12 cellular contexts compared by ENCODE assay signal in genomic region chr6:136594671-136595070, GRCh38. TPM values are rescaled to one million over a fixed set of nuclear protein-coding genes. Genes with fewer than 3 reads are reported as not detected.
DNase-seq lines count a peak whose midpoint lies in the region; ATAC-seq and TF ChIP-seq lines count a peak whose summit lies in the region.
"Had no signal": no experiment of that assay in that cellular context is flagged by ENCODE, and none has a peak within 500 bp of the region (broad histone marks: within the 10 kb centered on the region; RNA-seq: fewer than 3 reads in every experiment).

No MANE protein-coding gene starts in this region.

- no peaks in the 10 kb centered on the region for H3K9me2 ChIP-seq in hepatocyte (replicated peaks; ENCODE audit: insufficient read depth)

- H3K79me2 ChIP-seq in hepatocyte, result no peaks in the 10 kb centered on the region

- TF ChIP-seq CTCF in AG04450 (IDR thresholded peaks at IDR 0.05; ENCODE audit: low read depth, low read length) (no peak), hepatocyte (IDR thresholded peaks at IDR 0.05; ENCODE audit: poor library complexity) (no peak)

- no peaks in the 10 kb centered on the region for H3K36me3 ChIP-seq in hepatocyte (replicated peaks; ENCODE audit: insufficient read depth, low read depth)

- H3K27me3 Mint-ChIP-seq in activated CD4-positive, alpha-beta memory T cell treated with anti-CD3 and anti-CD28 coated beads, Interleukin-2, amount 10 ng/mL, durations not matched to agents 7 days and 5 days, result no peaks in the 10 kb centered on the region

- H4K20me1 ChIP-seq in hepatocyte (ENCODE audit: insufficient read depth, poor library complexity, severe bottlenecking), result no peaks in the 10 kb centered on the region

- peaks cover 30% of the 10 kb centered on the region for H3K4me1 Mint-ChIP-seq in activated CD4-positive, alpha-beta memory T cell treated with anti-CD3 and anti-CD28 coated beads, Interleukin-2, amount 10 ng/mL, durations not matched to agents 7 days and 5 days

- H3K4me1 ChIP-seq in hepatocyte (ENCODE audit: insufficient read depth), result no peaks in the 10 kb centered on the region

- H3K27me3 ChIP-seq in AG04450 (ENCODE audit: control insufficient read depth, insufficient read depth, low read length) (no peaks in the 10 kb centered on the region), hepatocyte (no peaks in the 10 kb centered on the region)

- H3K9me3 Mint-ChIP-seq in activated CD4-positive, alpha-beta memory T cell treated with anti-CD3 and anti-CD28 coated beads, Interleukin-2, amount 10 ng/mL, durations not matched to agents 7 days and 5 days, result peaks cover 3% of the 10 kb centered on the region

- no peak for ATAC-seq in GM19463 (IDR thresholded peaks at IDR 0.05; ENCODE audit: unreplicated experiment)

- no peak overlapping the region for H3K4me2 ChIP-seq in hepatocyte

- H3K4me3 Mint-ChIP-seq in activated CD4-positive, alpha-beta memory T cell treated with anti-CD3 and anti-CD28 coated beads, Interleukin-2, amount 10 ng/mL, durations not matched to agents 7 days and 5 days, result peak overlapping the region; percentile 63

- H3K27ac ChIP-seq in AG04450 (ENCODE audit: low read depth, low read length) (peak overlapping the region; percentile 95), hepatocyte (peak overlapping the region; percentile 24)

- DNase-seq in AG04450 (ENCODE audit: low read depth, low spot score), result no peak
- no peak for DNase-seq in activated CD4-positive, alpha-beta memory T cell treated with anti-CD3 and anti-CD28 coated beads, Interleukin-2, amount 10 ng/mL, durations not matched to agents 7 days and 5 days
- no peak for DNase-seq in hepatocyte (ENCODE audit: low spot score)
- DNase-seq in stimulated activated CD4-positive, alpha-beta T cell treated with anti-CD3 and anti-CD28 coated beads, Interleukin-2, amount 100 ng/mL, for 48 hours, result no peak
- no peak for DNase-seq in ecto neural progenitor cell (ENCODE audit: low spot score)
- no peak for DNase-seq in NCI-H1092 (lab: John Stamatoyannopoulos, UW)
- DNase-seq: activated CD4-positive, alpha-beta T cell treated with anti-CD3 and anti-CD28 coated beads, Interleukin-2, amount 50 U/mL, for 4 hours; C1 segment of cervical spinal cord; NCI-H2081 treated with DMSO at 0.1 percent for 48 hours; stimulated activated CD4-positive, alpha-beta T cell treated with anti-CD3 and anti-CD28 coated beads, Interleukin-4, amount 100 ng/mL, for 1 hour had no signal

- POLR2A ChIA-PET in AG04450 (lab: Yijun Ruan, JAX), result interaction anchor here (1.1 to 2.2 kb wide), 3 partner anchors 16 to 305 kb away, joined by 4 to 14 read pairs (median 7); partner anchors contain the start of genes BCLAF1 and MAP3K5
- POLR2A ChIA-PET in activated CD4-positive, alpha-beta memory T cell treated with anti-CD3 and anti-CD28 coated beads, Interleukin-2, amount 10 ng/mL, durations not matched to agents 7 days and 5 days (lab: Charles Lee), result interaction anchor here (1.1 to 2.2 kb wide), 3 partner anchors 197 to 305 kb away, joined by 5 to 28 read pairs (median 10); partner anchors contain the start of genes BCLAF1 and MAP3K5

- 92% methylated on average over 8 of the region's 8 CpGs for WGBS in hepatocyte (ENCODE audit: low lambda C conversion rate, missing lambda C conversion rate)

- no peak overlapping the region for H2AFZ ChIP-seq in hepatocyte

- peaks cover 70% of the 10 kb centered on the region for H3K36me3 Mint-ChIP-seq in activated CD4-positive, alpha-beta memory T cell treated with anti-CD3 and anti-CD28 coated beads, Interleukin-2, amount 10 ng/mL, durations not matched to agents 7 days and 5 days (ENCODE audit: low read depth)

- H3K27ac Mint-ChIP-seq in activated CD4-positive, alpha-beta memory T cell treated with anti-CD3 and anti-CD28 coated beads, Interleukin-2, amount 10 ng/mL, durations not matched to agents 7 days and 5 days, result peak overlapping the region; percentile 88

- CTCF ChIA-PET in AG04450 (lab: Charles Lee), result interaction anchor here (1.0 to 2.2 kb wide), 2 partner anchors 13 to 198 kb away, joined by 4 to 8 read pairs; partner anchors contain the start of gene MAP3K5
- CTCF ChIA-PET in activated CD4-positive, alpha-beta memory T cell treated with anti-CD3 and anti-CD28 coated beads, Interleukin-2, amount 10 ng/mL, durations not matched to agents 7 days and 5 days (lab: Charles Lee), result interaction anchor here (1.4 to 1.9 kb wide), 3 partner anchors 45 to 198 kb away, joined by 4 to 23 read pairs (median 4); partner anchors contain the start of genes MAP3K5 and MAP7

- H3K9me3 ChIP-seq in AG04450 (ENCODE audit: control insufficient read depth, insufficient read depth, low read length), result no peaks in the 10 kb centered on the region
- H3K9me3 ChIP-seq in hepatocyte (ENCODE audit: low read depth), result no peaks in the 10 kb centered on the region

- no peak overlapping the region for H3K4me3 ChIP-seq in AG04450 (ENCODE audit: low read depth, low read length)
- peak overlapping the region; percentile 49; the same call in 1 of the 2 replicates for H3K4me3 ChIP-seq in GM08714 (ENCODE audit: low read length)
- no peak overlapping the region for H3K4me3 ChIP-seq in hepatocyte

RNA-seq across cellular contexts. Expression of gene MAP7, which starts 44.4 kb away (rescaled TPM):
- polyA plus RNA-seq in AG04450 (2011; rRNA removed) (0.29 and 0.30 TPM in 2 replicates), hepatocyte (13.4 and 14.4 TPM in 2 replicates)
- polyA minus RNA-seq in AG04450 (2011; rRNA and poly(A)+ RNA removed), result 0.18 and 0.26 TPM in 2 replicates
- 1 to 10 TPM; 1.4 to 1.8 TPM for total RNA-seq in activated CD4-positive, alpha-beta memory T cell treated with anti-CD3 and anti-CD28 coated beads, Interleukin-2, amount 10 ng/mL, durations not matched to agents 7 days and 5 days
- 22.9 and 24.1 TPM in 2 replicates for total RNA-seq in hepatocyte
